ENCODE assay signal across 16 cellular contexts in the genomic region with DNA sequence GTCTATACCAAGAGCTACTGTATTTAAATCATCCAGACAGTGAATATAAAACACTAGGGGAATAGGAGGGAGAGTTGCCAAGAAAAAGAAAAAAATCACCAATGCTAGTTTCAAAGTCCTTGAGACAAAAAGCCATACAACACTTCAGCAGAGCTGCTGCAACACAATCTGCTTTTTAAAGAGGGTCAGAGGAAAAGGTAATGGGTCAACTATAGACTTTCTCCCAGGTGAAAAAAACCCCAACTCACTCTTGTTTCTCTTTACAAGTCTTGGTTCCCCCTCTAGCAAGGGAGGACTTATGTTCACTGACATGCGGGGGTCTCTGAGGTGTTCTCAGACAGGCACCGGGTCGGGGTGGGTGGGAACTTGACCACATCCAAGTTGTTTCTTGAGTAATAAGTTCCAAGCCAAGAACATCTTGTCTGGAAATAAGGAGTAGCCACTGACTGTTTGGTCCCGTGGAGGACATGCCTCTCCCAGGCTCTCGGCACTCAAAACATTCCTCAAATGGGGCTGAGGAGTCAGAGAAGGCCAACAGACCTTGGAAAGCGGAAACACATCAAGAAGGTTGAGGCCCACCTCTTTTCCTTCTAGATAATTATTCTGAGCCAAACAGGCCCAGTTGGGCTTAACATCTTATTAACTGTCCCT. TPM values are rescaled to one million over a fixed set of nuclear protein-coding genes. Genes with fewer than 3 reads are reported as not detected.
DNase-seq lines count a peak whose midpoint lies in the region; ATAC-seq and TF ChIP-seq lines count a peak whose summit lies in the region.
"Had no signal": no experiment of that assay in that cellular context is flagged by ENCODE, and none has a peak within 500 bp of the region (broad histone marks: within the 10 kb centered on the region; RNA-seq: fewer than 3 reads in every experiment).

No MANE protein-coding gene starts in this region.

- H3K4me1 Mint-ChIP-seq in CD4-positive, CD25-positive, alpha-beta regulatory T cell: peaks cover 10 to 25% (median 17%) of the 10 kb centered on the region in 4 donors
- H3K4me1 Mint-ChIP-seq: WTC11 had no signal

- H3K27me3 Mint-ChIP-seq in CD4-positive, CD25-positive, alpha-beta regulatory T cell: peaks cover 18% of the 10 kb centered on the region

- H3K27ac Mint-ChIP-seq in CD4-positive, CD25-positive, alpha-beta regulatory T cell: peak overlapping the region in 2 of 3 donors; percentile 13 to 77
- H3K27ac Mint-ChIP-seq: WTC11 had no signal

- H3K9me3 Mint-ChIP-seq in CD4-positive, CD25-positive, alpha-beta regulatory T cell: peaks cover 0 to 4% (median 0%) of the 10 kb centered on the region in 7 donors
- H3K9me3 Mint-ChIP-seq: neural crest cell had no signal

- H3K36me3 ChIP-seq in CD4-positive, CD25-positive, alpha-beta regulatory T cell (ENCODE audit: control insufficient read depth, insufficient read depth, low read length): no peaks in the 10 kb centered on the region
- no peaks in the 10 kb centered on the region for H3K36me3 ChIP-seq in prostate gland
- H3K36me3 ChIP-seq: brain microvascular endothelial cell, right atrium auricular region had no signal

- H3K27me3 ChIP-seq in CD4-positive, CD25-positive, alpha-beta regulatory T cell (ENCODE audit: control insufficient read depth, insufficient read depth, low read length): no peaks in the 10 kb centered on the region
- H3K27me3 ChIP-seq in prostate gland (replicated peaks; ENCODE audit: insufficient read depth): no peaks in the 10 kb centered on the region
- H3K27me3 ChIP-seq: brain microvascular endothelial cell, right atrium auricular region had no signal

- TF ChIP-seq CTCF in prostate gland (IDR thresholded peaks at IDR 0.05): no peak

- intact Hi-C loops in prostate gland (cut with DNase I): loop anchor here (10.0 kb wide), 2 partner anchors 353 to 453 kb away; partner anchors contain the start of gene BACH2

- no peak for TF ChIP-seq POLR2A in prostate gland (IDR thresholded peaks at IDR 0.05)

- ATAC-seq in CD4-positive, CD25-positive, alpha-beta regulatory T cell (ENCODE audit: low read depth in 2 of 2): no peak
- ATAC-seq in HG03135 (IDR thresholded peaks at IDR 0.05; ENCODE audit: unreplicated experiment) (no peak), GM21381 (IDR thresholded peaks at IDR 0.05; ENCODE audit: unreplicated experiment) (no peak)
- ATAC-seq: WTC11 had no signal

- no peak overlapping the region for H3K27ac ChIP-seq in CD4-positive, CD25-positive, alpha-beta regulatory T cell (ENCODE audit: insufficient read depth, low read length, poor library complexity, severe bottlenecking)
- H3K27ac ChIP-seq in cingulate gyrus (ENCODE audit: low read depth, low read length) (peak overlapping the region; percentile 80), prostate gland (peak overlapping the region; percentile 77 to 82)
- H3K27ac ChIP-seq: brain microvascular endothelial cell, right atrium auricular region had no signal

- H3K9me3 ChIP-seq in CD4-positive, CD25-positive, alpha-beta regulatory T cell (ENCODE audit: control insufficient read depth in 2 of 2, low read length in 2 of 2): no peaks in the 10 kb centered on the region
- H3K9me3 ChIP-seq in prostate gland: no peaks in the 10 kb centered on the region
- H3K9me3 ChIP-seq: right atrium auricular region had no signal

- H3K4me1 ChIP-seq in CD4-positive, CD25-positive, alpha-beta regulatory T cell (ENCODE audit: control insufficient read depth, insufficient read depth, low read length, poor library complexity, severe bottlenecking): no peaks in the 10 kb centered on the region
- peaks cover 8% of the 10 kb centered on the region for H3K4me1 ChIP-seq in prostate gland (replicated peaks)
- H3K4me1 ChIP-seq: right atrium auricular region had no signal

- H3K4me3 Mint-ChIP-seq in CD4-positive, CD25-positive, alpha-beta regulatory T cell: no peak overlapping the region
- H3K4me3 Mint-ChIP-seq: neural crest cell, WTC11 had no signal

- no peak overlapping the region for H3K4me3 ChIP-seq in CD4-positive, CD25-positive, alpha-beta regulatory T cell (ENCODE audit: low read depth, low read length)
- peak overlapping the region in 1 of 2 donors; percentile 3 for H3K4me3 ChIP-seq in prostate gland
- H3K4me3 ChIP-seq: right atrium auricular region had no signal

- H3K36me3 Mint-ChIP-seq in CD4-positive, CD25-positive, alpha-beta regulatory T cell: peaks cover 14% of the 10 kb centered on the region
- H3K36me3 Mint-ChIP-seq: WTC11 had no signal

- DNase-seq in CD4-positive, CD25-positive, alpha-beta regulatory T cell: no peak
- DNase-seq in NCI-H2029 (lab: John Stamatoyannopoulos, UW) (peak; percentile 43), prostate gland (ENCODE audit: low spot score) (no peak), NCI-H748 (lab: John Stamatoyannopoulos, UW; ENCODE audit: unreplicated experiment) (no peak), activated gamma-delta T cell (lab: John Stamatoyannopoulos, UW) (no peak)
- DNase-seq: brain microvascular endothelial cell; effector CD8-positive, alpha-beta T cell; stimulated activated CD4-positive, alpha-beta T cell treated with anti-CD3 and anti-CD28 coated beads, Interleukin-4, amount 100 ng/mL, for 1 hour had no signal

- WGBS in prostate gland: 60% methylated on average over 6 of the region's 6 CpGs

RNA-seq across cellular contexts. Expression of gene GJA10, which starts 47.7 kb away (rescaled TPM):
- total RNA-seq in CD4-positive, CD25-positive, alpha-beta regulatory T cell: not detected
- polyA plus RNA-seq in CD4-positive, CD25-positive, alpha-beta regulatory T cell: not detected
- not detected for total RNA-seq in prostate gland
- total RNA-seq: liver, M059J, neural crest cell, right atrium auricular region, WTC11 had no signal
- polyA plus RNA-seq: liver had no signal
